In genomic region chr2:86775323-86775722, GRCh38 we compare ENCODE assay signal across 16 cellular contexts. TPM values are rescaled to one million over a fixed set of nuclear protein-coding genes. Genes with fewer than 3 reads are reported as not detected.
DNase-seq lines count a peak whose midpoint lies in the region; ATAC-seq, FAIRE-seq and TF ChIP-seq lines count a peak whose summit lies in the region.
"Had no signal": no experiment of that assay in that cellular context is flagged by ENCODE, and none has a peak within 500 bp of the region (broad histone marks: within the 10 kb centered on the region; RNA-seq: fewer than 3 reads in every experiment).

No MANE protein-coding gene starts in this region.

- TF ChIP-seq POLR2A in HepG2 (IDR thresholded peaks at IDR 0.05; ENCODE audit: insufficient read depth in 1 of 2, low read depth in 2 of 2, low read length in 2 of 2) (no peak), right lobe of liver (IDR thresholded peaks at IDR 0.05) (no peak), breast epithelium (IDR thresholded peaks at IDR 0.05) (no peak)

- H3K4me1 ChIP-seq in HepG2 (ENCODE audit: insufficient read depth, low read length): peaks cover 11% of the 10 kb centered on the region
- H3K4me1 ChIP-seq in right lobe of liver: no peaks in the 10 kb centered on the region
- no peaks in the 10 kb centered on the region for H3K4me1 ChIP-seq in PC-3 (ENCODE audit: insufficient read depth, low read length)
- H3K4me1 ChIP-seq in breast epithelium: no peaks in the 10 kb centered on the region
- H3K4me1 ChIP-seq: A549 had no signal

- H3K36me3 ChIP-seq in HepG2 (replicated peaks in 1 of 2; ENCODE audit: control insufficient read depth in 1 of 2, insufficient read depth in 2 of 2, low read length in 2 of 2) (peaks cover 21 to 55% of the 10 kb centered on the region in 2 experiments), right lobe of liver (peaks cover 0 to 50% (median 6%) of the 10 kb centered on the region in 4 donors), PC-3 (ENCODE audit: low read depth, low read length) (peaks cover 4% of the 10 kb centered on the region; the same call in 1 of the 2 replicates), breast epithelium (no peaks in the 10 kb centered on the region)

- DNase-seq in HepG2 (ENCODE audit: low spot score) (no peak), right lobe of liver (no peak), PC-3 (no peak), medulla oblongata (ENCODE audit: extremely low spot score) (peak; percentile 37), breast epithelium (ENCODE audit: low spot score in 2 of 2) (no peak)
- DNase-seq: CD8-positive, alpha-beta T cell; COR-L47; DND-41; GDM1; GOT3; H9 had no signal

- TF ChIP-seq CTCF in HepG2 (CRISPR knock-in tag; IDR thresholded peaks at IDR 0.05): no peak
- TF ChIP-seq CTCF in right lobe of liver (IDR thresholded peaks at IDR 0.05): no peak
- TF ChIP-seq CTCF in PC-3 (conservative IDR thresholded peaks at IDR 0.05; ENCODE audit: low read depth, low read length): no peak
- no peak for TF ChIP-seq CTCF in breast epithelium (IDR thresholded peaks at IDR 0.05)

- H3K27me3 ChIP-seq in HepG2 (ENCODE audit: control insufficient read depth in 1 of 2, insufficient read depth in 2 of 2, low read length in 2 of 2) (no peaks in the 10 kb centered on the region), right lobe of liver (no peaks in the 10 kb centered on the region), PC-3 (ENCODE audit: low read length) (no peaks in the 10 kb centered on the region), breast epithelium (no peaks in the 10 kb centered on the region)

- CTCF ChIA-PET in HepG2 (lab: Yijun Ruan, JAX; ENCODE audit: low intra/inter-chr PET ratio, low total read pairs) (no interaction called here), PC-3 (lab: Charles Lee) (no interaction called here)

- no peak for TF ChIP-seq RAD21 in HepG2 (CRISPR knock-in tag; IDR thresholded peaks at IDR 0.05)

- H3K9me2 ChIP-seq in PC-3 (replicated peaks; ENCODE audit: low read length): no peaks in the 10 kb centered on the region

- no peaks in the 10 kb centered on the region for H4K20me1 ChIP-seq in HepG2 (ENCODE audit: insufficient read depth, low read length)
- no peaks in the 10 kb centered on the region for H4K20me1 ChIP-seq in PC-3 (ENCODE audit: low read length)

- FAIRE-seq in HepG2 (lab: Jason Lieb, UNC): no peak
- FAIRE-seq: A549, GM19239, HTR-8/SVneo had no signal

- POLR2A ChIA-PET in HepG2 (lab: Yijun Ruan, JAX) (no interaction called here), PC-3 (lab: Charles Lee; ENCODE audit: unreplicated experiment) (no interaction called here)

- BruUV-seq in HepG2 (replicated peaks; lab: Mats Ljungman, UMichigan) (TSS peak; percentile 22), PC-3 (replicated peaks; lab: Mats Ljungman, UMichigan) (TSS peak; percentile 4)

- H3K27ac ChIP-seq in HepG2 (ENCODE audit: extremely low read length, insufficient read depth, low read length) (no peak overlapping the region), right lobe of liver (no peak overlapping the region), PC-3 (ENCODE audit: low read length) (no peak overlapping the region), breast epithelium (no peak overlapping the region)
- H3K27ac ChIP-seq: A549 had no signal

- H3F3A ChIP-seq in PC-3 (ENCODE audit: low read length, unreplicated experiment): no peaks in the 10 kb centered on the region

- in situ Hi-C loops in HepG2 (cut with HindIII; ENCODE audit: extremely low pct_ligation_motif_present, low pct_unique_long_range_greater_than_20kb): no loop called here

- H3K4me3 ChIP-seq in HepG2 (replicated peaks in 1 of 3; ENCODE audit: insufficient read depth in 1 of 3, low read depth in 2 of 3, low read length in 3 of 3) (no peak overlapping the region), right lobe of liver (no peak overlapping the region), PC-3 (ENCODE audit: low read length) (no peak overlapping the region), breast epithelium (no peak overlapping the region)
- H3K4me3 ChIP-seq: A549 had no signal

- H3K9ac ChIP-seq in HepG2 (ENCODE audit: insufficient read depth, low read depth, low read length) (no peak overlapping the region), PC-3 (ENCODE audit: low read length) (no peak overlapping the region)

- intact Hi-C loops in HepG2 (cut with micrococcal nuclease; ENCODE audit: unreplicated experiment) (no loop called here), right lobe of liver (cut with DNase I) (no loop called here), PC-3 (cut with micrococcal nuclease) (no loop called here), breast epithelium (cut with DNase I; ENCODE audit: low total_unique reads) (no loop called here)

- ATAC-seq in HepG2 (no peak), right lobe of liver (no peak), PC-3 (no peak), HG03175 (IDR thresholded peaks at IDR 0.05; ENCODE audit: unreplicated experiment) (no peak)
- ATAC-seq: A549; CD8-positive, alpha-beta T cell had no signal

- 92% methylated on average over 4 of the region's 4 CpGs for WGBS in HepG2 (ENCODE audit: low lambda C conversion rate)
- 58% methylated on average over 4 of the region's 4 CpGs for WGBS in right lobe of liver (ENCODE audit: insufficient coverage, low coverage, low lambda C conversion rate, missing lambda C conversion rate)

- TF ChIP-seq EP300 in HepG2 (IDR thresholded peaks at IDR 0.05; ENCODE audit: low read depth in 2 of 2, low read length in 2 of 2) (no peak), HepG2 (CRISPR knock-in tag; IDR thresholded peaks at IDR 0.05; ENCODE audit: borderline replicate concordance) (no peak)

- H2AFZ ChIP-seq in HepG2 (ENCODE audit: low read length) (no peak overlapping the region), PC-3 (ENCODE audit: low read length) (no peak overlapping the region)

- H3K4me2 ChIP-seq in HepG2 (ENCODE audit: low read depth, low read length) (no peak overlapping the region), PC-3 (ENCODE audit: low read length) (no peak overlapping the region)
- H3K4me2 ChIP-seq: A549 had no signal

- H3K9me3 ChIP-seq in HepG2 (ENCODE audit: low read length) (no peaks in the 10 kb centered on the region), right lobe of liver (no peaks in the 10 kb centered on the region), PC-3 (ENCODE audit: low read length) (no peaks in the 10 kb centered on the region), breast epithelium (no peaks in the 10 kb centered on the region)
- H3K9me3 ChIP-seq: A549 had no signal

- H3K79me2 ChIP-seq in HepG2 (ENCODE audit: insufficient read depth, low read length) (no peaks in the 10 kb centered on the region), PC-3 (ENCODE audit: low read length) (no peaks in the 10 kb centered on the region)

RNA-seq across cellular contexts. Expression of gene CD8A, which starts 15.4 kb away (rescaled TPM):
- total RNA-seq in HepG2 (2016; rRNA removed; fragmentation: Illumina TruSeq; extraction: Trizol) (not detected in 2 replicates), right lobe of liver (1 to 10 TPM in 1 of 6 experiments, under 1 TPM in 5; 0.26 to 1.1 (median 0.61) TPM), PC-3 (2014; rRNA removed) (0.18 TPM in 1 of 2 replicates, not detected in the other), breast epithelium (1 to 10 TPM in 2 of 3 donors, under 1 TPM in 1; 0.96 to 3.2 (median 2.0) TPM)
- total RNA-seq in HepG2 (2016; cell fraction: cytosol; rRNA removed; fragmentation: Illumina TruSeq; extraction: Trizol; ENCODE audit: low read depth): not detected in 2 replicates
- total RNA-seq in HepG2 (2016; cell fraction: insoluble cytoplasmic fraction; rRNA removed; fragmentation: Illumina TruSeq; extraction: Trizol): 0.10 TPM in 1 of 2 replicates, not detected in the other
- 0.06 TPM in 1 of 2 replicates, not detected in the other for total RNA-seq in HepG2 (2016; cell fraction: membrane; rRNA removed; fragmentation: Illumina TruSeq; extraction: Trizol)
- not detected in 2 replicates for total RNA-seq in HepG2 (2016; cell fraction: nucleus; rRNA removed; fragmentation: Illumina TruSeq; extraction: Trizol)
- 0.09 TPM in 2 replicates for polyA plus RNA-seq in HepG2 (2011; rRNA removed)
- polyA plus RNA-seq in HepG2 (2011; cell fraction: cytosol; rRNA removed): 0.05 and 0.09 TPM in 2 replicates
- 0.09 and 0.13 TPM in 2 replicates for polyA plus RNA-seq in HepG2 (2011; cell fraction: nucleus; rRNA removed)
- 0.04 and 0.23 TPM in 2 replicates for polyA plus RNA-seq in HepG2 (2012)
- not detected in 2 replicates for polyA plus RNA-seq in HepG2 (2016; cell fraction: cytosol; fragmentation: Illumina TruSeq; extraction: Trizol; ENCODE audit: low read depth)
- polyA plus RNA-seq in HepG2 (2016; cell fraction: insoluble cytoplasmic fraction; fragmentation: Illumina TruSeq; extraction: Trizol; ENCODE audit: low read depth): 0.10 TPM in 1 of 2 replicates, not detected in the other
- polyA plus RNA-seq in HepG2 (2016; cell fraction: membrane; fragmentation: Illumina TruSeq; extraction: Trizol; ENCODE audit: low read depth): not detected in 2 replicates
- polyA plus RNA-seq in HepG2 (2016; cell fraction: nucleus; fragmentation: Illumina TruSeq; extraction: Trizol; ENCODE audit: insufficient read depth, low read depth): not detected in 2 replicates
- not detected in 2 replicates for polyA minus RNA-seq in HepG2 (2011; rRNA and poly(A)+ RNA removed; ENCODE audit: low replicate concordance)
- polyA minus RNA-seq in HepG2 (2011; cell fraction: cytosol; rRNA and poly(A)+ RNA removed): not detected in 2 replicates
- not detected in 2 replicates for polyA minus RNA-seq in HepG2 (2011; cell fraction: nucleus; rRNA and poly(A)+ RNA removed)
- total RNA-seq: H9 had no signal
- polyA plus RNA-seq: BJ had no signal

RNA-seq across cellular contexts. Expression of gene RMND5A, which starts 55.2 kb away (rescaled TPM):
- 66.4 and 108 TPM in 2 replicates for total RNA-seq in HepG2 (2016; rRNA removed; fragmentation: Illumina TruSeq; extraction: Trizol)
- 6.8 and 8.0 TPM in 2 replicates for total RNA-seq in HepG2 (2016; cell fraction: cytosol; rRNA removed; fragmentation: Illumina TruSeq; extraction: Trizol; ENCODE audit: low read depth)
- 66.9 and 102 TPM in 2 replicates for total RNA-seq in HepG2 (2016; cell fraction: insoluble cytoplasmic fraction; rRNA removed; fragmentation: Illumina TruSeq; extraction: Trizol)
- 26.4 and 27.1 TPM in 2 replicates for total RNA-seq in HepG2 (2016; cell fraction: membrane; rRNA removed; fragmentation: Illumina TruSeq; extraction: Trizol)
- 37.8 and 39.3 TPM in 2 replicates for total RNA-seq in HepG2 (2016; cell fraction: nucleus; rRNA removed; fragmentation: Illumina TruSeq; extraction: Trizol)
- polyA plus RNA-seq in HepG2 (2011; rRNA removed): 27.3 and 31.0 TPM in 2 replicates
- 23.0 and 32.3 TPM in 2 replicates for polyA plus RNA-seq in HepG2 (2011; cell fraction: cytosol; rRNA removed)
- 13.2 and 16.8 TPM in 2 replicates for polyA plus RNA-seq in HepG2 (2011; cell fraction: nucleus; rRNA removed)
- polyA plus RNA-seq in HepG2 (2012): 32.6 and 37.2 TPM in 2 replicates
- polyA plus RNA-seq in HepG2 (2016; cell fraction: cytosol; fragmentation: Illumina TruSeq; extraction: Trizol; ENCODE audit: low read depth): 2.5 and 3.5 TPM in 2 replicates
- polyA plus RNA-seq in HepG2 (2016; cell fraction: insoluble cytoplasmic fraction; fragmentation: Illumina TruSeq; extraction: Trizol; ENCODE audit: low read depth): 62.4 and 63.9 TPM in 2 replicates
- polyA plus RNA-seq in HepG2 (2016; cell fraction: membrane; fragmentation: Illumina TruSeq; extraction: Trizol; ENCODE audit: low read depth): 11.9 and 14.5 TPM in 2 replicates
- polyA plus RNA-seq in HepG2 (2016; cell fraction: nucleus; fragmentation: Illumina TruSeq; extraction: Trizol; ENCODE audit: insufficient read depth, low read depth): 27.7 and 40.2 TPM in 2 replicates
- 70.4 and 98.0 TPM in 2 replicates for polyA minus RNA-seq in HepG2 (2011; rRNA and poly(A)+ RNA removed; ENCODE audit: low replicate concordance)
- polyA minus RNA-seq in HepG2 (2011; cell fraction: cytosol; rRNA and poly(A)+ RNA removed): 69.4 and 79.3 TPM in 2 replicates
- polyA minus RNA-seq in HepG2 (2011; cell fraction: nucleus; rRNA and poly(A)+ RNA removed): 46.7 and 61.4 TPM in 2 replicates
- 10 to 100 TPM; 22.2 to 45.6 (median 33.8) TPM for total RNA-seq in right lobe of liver
- 23.4 and 34.1 TPM in 2 replicates for total RNA-seq in PC-3 (2014; rRNA removed)
- 10 to 100 TPM; 41.6 to 61.6 (median 44.3) TPM for total RNA-seq in breast epithelium
